Comparison of ENCODE assay signal across 8 cellular contexts in the genomic region with DNA sequence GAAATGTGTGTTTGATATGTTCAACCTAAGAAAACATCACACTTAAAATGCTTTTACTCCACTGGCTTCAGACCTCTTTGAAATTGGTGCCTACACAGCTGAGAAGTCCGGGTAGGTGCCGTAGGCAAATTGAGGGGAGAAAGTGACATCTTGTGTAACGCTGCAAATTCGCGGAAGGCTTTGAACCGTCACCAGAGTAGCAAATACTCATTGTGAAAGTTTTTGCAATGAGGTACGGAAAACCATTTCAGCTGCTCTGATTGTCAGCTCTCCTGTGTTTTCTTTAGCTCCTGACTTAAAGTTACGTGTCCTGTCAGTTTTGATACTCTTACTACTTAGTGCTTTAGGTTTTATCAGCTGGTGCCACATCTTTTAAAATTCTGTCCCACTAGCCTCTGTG.
DNase-seq lines count a peak whose midpoint lies in the region; ATAC-seq lines count a peak whose summit lies in the region.

No MANE protein-coding gene starts in this region.

- peaks cover 24 to 57% (median 47%) of the 10 kb centered on the region in 3 donors for H3K4me1 ChIP-seq in skeletal muscle tissue (ENCODE audit: control insufficient read depth in 3 of 3, insufficient read depth in 3 of 3, low read length in 3 of 3)

- peak overlapping the region in 2 of 3 donors; percentile 40 to 90 for H3K9ac ChIP-seq in skeletal muscle tissue (ENCODE audit: low read depth in 1 of 3, low read length in 3 of 3)

- ATAC-seq in GM18909 (IDR thresholded peaks at IDR 0.05; ENCODE audit: poor library complexity, unreplicated experiment) = peak; percentile 97
- peak; percentile 94 for ATAC-seq in HG02642 (IDR thresholded peaks at IDR 0.05; ENCODE audit: poor library complexity, unreplicated experiment)

- peak overlapping the region; percentile 49 for H3K27ac ChIP-seq in skeletal muscle tissue (ENCODE audit: low read depth, low read length)

- H3K4me1 Mint-ChIP-seq in activated CD4-positive, alpha-beta T cell treated with anti-CD3 and anti-CD28 coated beads, Interleukin-2, amount 10 ng/mL, durations not matched to agents 24 days and 14 days = peaks cover 32% of the 10 kb centered on the region

- no peaks in the 10 kb centered on the region for H3K27me3 Mint-ChIP-seq in activated CD4-positive, alpha-beta T cell treated with anti-CD3 and anti-CD28 coated beads, Interleukin-2, amount 10 ng/mL, durations not matched to agents 24 days and 14 days

- peaks cover 3 to 13% (median 12%) of the 10 kb centered on the region in 3 donors for H3K36me3 ChIP-seq in skeletal muscle tissue (ENCODE audit: control insufficient read depth in 3 of 3, insufficient read depth in 3 of 3, low read length in 3 of 3)

- peak overlapping the region in 1 of 3 donors; percentile 37 for H3K4me3 ChIP-seq in skeletal muscle tissue (ENCODE audit: low read length in 3 of 3)

- intact Hi-C loops in activated CD4-positive, alpha-beta T cell treated with anti-CD3 and anti-CD28 coated beads, Interleukin-2, amount 10 ng/mL, durations not matched to agents 24 days and 14 days (cut with micrococcal nuclease) = loop anchor here (5.0 kb wide), 2 partner anchors 120 to 285 kb away; partner anchors contain the start of gene LDLRAD4

- peaks cover 29% of the 10 kb centered on the region for H3K36me3 Mint-ChIP-seq in activated CD4-positive, alpha-beta T cell treated with anti-CD3 and anti-CD28 coated beads, Interleukin-2, amount 10 ng/mL, durations not matched to agents 24 days and 14 days (ENCODE audit: low read depth)

- peak overlapping the region; percentile 56 for H3K27ac Mint-ChIP-seq in activated CD4-positive, alpha-beta T cell treated with anti-CD3 and anti-CD28 coated beads, Interleukin-2, amount 10 ng/mL, durations not matched to agents 24 days and 14 days

- H3K4me3 Mint-ChIP-seq in activated CD4-positive, alpha-beta T cell treated with anti-CD3 and anti-CD28 coated beads, Interleukin-2, amount 10 ng/mL, durations not matched to agents 24 days and 14 days = no peak overlapping the region

- peaks cover 0 to 17% (median 0%) of the 10 kb centered on the region in 3 donors for H3K9me3 ChIP-seq in skeletal muscle tissue (ENCODE audit: control insufficient read depth in 3 of 3, low read length in 3 of 3)

- DNase-seq in activated CD4-positive, alpha-beta T cell treated with anti-CD3 and anti-CD28 coated beads, Interleukin-2, amount 10 ng/mL, durations not matched to agents 24 days and 14 days = peak; percentile 80
- DNase-seq in hepatic stellate cell (ENCODE audit: low spot score) (no peak), COLO829 (ENCODE audit: low spot score) (no peak), foreskin melanocyte (no peak), COLO668 (lab: John Stamatoyannopoulos, UW; ENCODE audit: unreplicated experiment) (no peak)

- peaks cover 9% of the 10 kb centered on the region for H3K9me3 Mint-ChIP-seq in activated CD4-positive, alpha-beta T cell treated with anti-CD3 and anti-CD28 coated beads, Interleukin-2, amount 10 ng/mL, durations not matched to agents 24 days and 14 days

- H3K27me3 ChIP-seq in skeletal muscle tissue (ENCODE audit: control insufficient read depth in 3 of 3, insufficient read depth in 3 of 3, low read length in 3 of 3) = no peaks in the 10 kb centered on the region
